In the genomic region with DNA sequence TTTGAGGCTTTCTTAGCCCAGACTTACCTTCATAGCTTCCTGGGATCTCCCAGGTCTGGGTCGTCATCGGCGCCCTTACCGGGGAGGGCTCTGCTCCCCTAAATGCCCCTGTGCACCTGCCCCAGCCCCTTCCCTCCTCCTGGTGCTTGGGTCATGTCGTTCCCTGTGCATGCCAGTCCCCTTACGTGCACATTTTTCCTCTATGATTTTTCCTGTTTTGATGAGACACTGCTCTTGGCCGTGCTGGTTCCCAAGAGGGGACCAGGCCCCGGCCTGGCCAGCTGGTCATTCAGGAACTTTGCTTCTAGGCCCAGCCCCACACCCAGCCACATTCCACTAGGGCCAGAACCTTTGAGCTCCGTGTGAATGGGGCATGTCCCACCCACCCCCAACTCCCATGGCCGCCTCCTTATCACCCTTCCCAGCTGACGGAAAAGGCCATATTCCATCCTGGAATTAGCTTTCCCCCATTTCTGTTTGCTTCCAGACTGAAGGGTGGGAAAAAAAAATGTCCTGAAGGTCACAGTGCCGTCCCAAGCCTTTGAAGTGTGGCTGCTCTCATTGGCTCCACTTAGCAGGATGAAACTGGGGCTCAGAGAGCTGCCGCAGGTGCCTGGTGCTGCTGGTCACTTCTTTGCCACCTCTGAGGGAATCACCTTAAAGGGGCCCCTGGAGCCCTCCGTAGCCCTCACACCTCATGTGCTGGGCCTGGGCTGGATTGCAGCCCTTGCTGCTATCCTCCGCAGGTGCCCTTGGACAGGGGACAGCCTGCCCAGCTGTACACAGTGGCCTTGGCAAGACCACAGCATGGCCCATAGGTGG, we compare ENCODE assay signal across 1 cellular context.
TF ChIP-seq lines count a peak whose summit lies in the region.

No MANE protein-coding gene starts in this region.

TF ChIP-seq in HepG2, 621 proteins besides CTCF, POLR2A, EP300 and RAD21 (continued from another document and continues in another):
- no peak for TF ChIP-seq SMAD9 (CRISPR knock-in tag; IDR thresholded peaks at IDR 0.05)
- TF ChIP-seq BRCA1 (CRISPR knock-in tag; IDR thresholded peaks at IDR 0.05): no peak
- no peak for TF ChIP-seq MYNN (CRISPR knock-in tag; IDR thresholded peaks at IDR 0.05; ENCODE audit: low read depth)
- no peak for TF ChIP-seq KLF11 (CRISPR knock-in tag; IDR thresholded peaks at IDR 0.05)
- no peak for TF ChIP-seq ZNF282 (IDR thresholded peaks at IDR 0.05; ENCODE audit: partially characterized antibody)
- no peak for TF ChIP-seq ZNF784 (CRISPR knock-in tag; IDR thresholded peaks at IDR 0.05; ENCODE audit: borderline replicate concordance)
- TF ChIP-seq, protein P1, sequence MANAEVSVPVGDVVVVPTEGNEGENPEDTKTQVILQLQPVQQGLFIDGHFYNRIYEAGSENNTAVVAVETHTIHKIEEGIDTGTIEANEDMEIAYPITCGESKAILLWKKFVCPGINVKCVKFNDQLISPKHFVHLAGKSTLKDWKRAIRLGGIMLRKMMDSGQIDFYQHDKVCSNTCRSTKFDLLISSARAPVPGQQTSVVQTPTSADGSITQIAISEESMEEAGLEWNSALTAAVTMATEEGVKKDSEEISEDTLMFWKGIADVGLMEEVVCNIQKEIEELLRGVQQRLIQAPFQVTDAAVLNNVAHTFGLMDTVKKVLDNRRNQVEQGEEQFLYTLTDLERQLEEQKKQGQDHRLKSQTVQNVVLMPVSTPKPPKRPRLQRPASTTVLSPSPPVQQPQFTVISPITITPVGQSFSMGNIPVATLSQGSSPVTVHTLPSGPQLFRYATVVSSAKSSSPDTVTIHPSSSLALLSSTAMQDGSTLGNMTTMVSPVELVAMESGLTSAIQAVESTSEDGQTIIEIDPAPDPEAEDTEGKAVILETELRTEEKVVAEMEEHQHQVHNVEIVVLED (CRISPR knock-in tag; IDR thresholded peaks at IDR 0.05; ENCODE audit: borderline replicate concordance): peak; percentile 46; the same call in 1 of the 2 replicates
- TF ChIP-seq ZNF768 (CRISPR knock-in tag; IDR thresholded peaks at IDR 0.05): peak; percentile 89
- TF ChIP-seq ARID3A (IDR thresholded peaks at IDR 0.05; ENCODE audit: low read depth, low read length): no peak; the same call in 1 of the 2 replicates
- TF ChIP-seq ZSCAN9 (CRISPR knock-in tag; IDR thresholded peaks at IDR 0.05; ENCODE audit: borderline replicate concordance): peak; percentile 45; the same call in 1 of the 2 replicates
- TF ChIP-seq CHD2 (IDR thresholded peaks at IDR 0.05; ENCODE audit: low read depth, low read length): 0 out of 2 replicates have a peak, but pooled peaks have one; percentile 22
- TF ChIP-seq ZNF260 (CRISPR knock-in tag; IDR thresholded peaks at IDR 0.05; ENCODE audit: borderline replicate concordance, low read depth): no peak
- TF ChIP-seq ZNF710 (CRISPR knock-in tag; IDR thresholded peaks at IDR 0.05; ENCODE audit: borderline replicate concordance): peak; percentile 88
- TF ChIP-seq ATF7-NPFF (CRISPR knock-in tag; IDR thresholded peaks at IDR 0.05; ENCODE audit: low read depth): peak; percentile 54
- TF ChIP-seq ZNF292 (CRISPR knock-in tag; IDR thresholded peaks at IDR 0.05; ENCODE audit: borderline replicate concordance, low read depth): peak; percentile 96; the same call in 1 of the 2 replicates
- peak; percentile 89 for TF ChIP-seq ZMYM3 (CRISPR knock-in tag; IDR thresholded peaks at IDR 0.05)
- TF ChIP-seq, protein P2, sequence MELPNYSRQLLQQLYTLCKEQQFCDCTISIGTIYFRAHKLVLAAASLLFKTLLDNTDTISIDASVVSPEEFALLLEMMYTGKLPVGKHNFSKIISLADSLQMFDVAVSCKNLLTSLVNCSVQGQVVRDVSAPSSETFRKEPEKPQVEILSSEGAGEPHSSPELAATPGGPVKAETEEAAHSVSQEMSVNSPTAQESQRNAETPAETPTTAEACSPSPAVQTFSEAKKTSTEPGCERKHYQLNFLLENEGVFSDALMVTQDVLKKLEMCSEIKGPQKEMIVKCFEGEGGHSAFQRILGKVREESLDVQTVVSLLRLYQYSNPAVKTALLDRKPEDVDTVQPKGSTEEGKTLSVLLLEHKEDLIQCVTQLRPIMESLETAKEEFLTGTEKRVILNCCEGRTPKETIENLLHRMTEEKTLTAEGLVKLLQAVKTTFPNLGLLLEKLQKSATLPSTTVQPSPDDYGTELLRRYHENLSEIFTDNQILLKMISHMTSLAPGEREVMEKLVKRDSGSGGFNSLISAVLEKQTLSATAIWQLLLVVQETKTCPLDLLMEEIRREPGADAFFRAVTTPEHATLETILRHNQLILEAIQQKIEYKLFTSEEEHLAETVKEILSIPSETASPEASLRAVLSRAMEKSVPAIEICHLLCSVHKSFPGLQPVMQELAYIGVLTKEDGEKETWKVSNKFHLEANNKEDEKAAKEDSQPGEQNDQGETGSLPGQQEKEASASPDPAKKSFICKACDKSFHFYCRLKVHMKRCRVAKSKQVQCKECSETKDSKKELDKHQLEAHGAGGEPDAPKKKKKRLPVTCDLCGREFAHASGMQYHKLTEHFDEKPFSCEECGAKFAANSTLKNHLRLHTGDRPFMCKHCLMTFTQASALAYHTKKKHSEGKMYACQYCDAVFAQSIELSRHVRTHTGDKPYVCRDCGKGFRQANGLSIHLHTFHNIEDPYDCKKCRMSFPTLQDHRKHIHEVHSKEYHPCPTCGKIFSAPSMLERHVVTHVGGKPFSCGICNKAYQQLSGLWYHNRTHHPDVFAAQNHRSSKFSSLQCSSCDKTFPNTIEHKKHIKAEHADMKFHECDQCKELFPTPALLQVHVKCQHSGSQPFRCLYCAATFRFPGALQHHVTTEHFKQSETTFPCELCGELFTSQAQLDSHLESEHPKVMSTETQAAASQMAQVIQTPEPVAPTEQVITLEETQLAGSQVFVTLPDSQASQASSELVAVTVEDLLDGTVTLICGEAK (IDR thresholded peaks at IDR 0.05): no peak
- TF ChIP-seq, protein P2 (CRISPR knock-in tag; IDR thresholded peaks at IDR 0.05): no peak; the same call in 1 of the 2 replicates
- peak; percentile 72 for TF ChIP-seq HMG20B (CRISPR knock-in tag; conservative IDR thresholded peaks at IDR 0.05)
- peak; percentile 29 for TF ChIP-seq HNRNPLL (IDR thresholded peaks at IDR 0.05; ENCODE audit: low read depth, low read length, poor library complexity, severe bottlenecking)
- TF ChIP-seq ZNF251 (CRISPR knock-in tag; IDR thresholded peaks at IDR 0.05): no peak
- TF ChIP-seq ZBTB8A (CRISPR knock-in tag; IDR thresholded peaks at IDR 0.05; ENCODE audit: borderline replicate concordance, low read depth): peak; percentile 65; the same call in 1 of the 2 replicates
- no peak; the same call in none of the 2 replicates for TF ChIP-seq RCOR2 (CRISPR knock-in tag; IDR thresholded peaks at IDR 0.05)
- TF ChIP-seq HNRNPK (IDR thresholded peaks at IDR 0.05; ENCODE audit: low read depth, low read length, poor library complexity, severe bottlenecking): no peak
- TF ChIP-seq MED13 (CRISPR knock-in tag; IDR thresholded peaks at IDR 0.05): 0 out of 2 replicates have a peak, but pooled peaks have one; percentile 56
- no peak for TF ChIP-seq TCF12 (IDR thresholded peaks at IDR 0.05)
- 0 out of 2 replicates have a peak, but pooled peaks have one; percentile 86 for TF ChIP-seq TCF12 (CRISPR knock-in tag; IDR thresholded peaks at IDR 0.05)
- TF ChIP-seq EZH2 (conservative IDR thresholded peaks at IDR 0.05; ENCODE audit: low read depth, low read length): no peak
- TF ChIP-seq KLF12 (CRISPR knock-in tag; IDR thresholded peaks at IDR 0.05; ENCODE audit: borderline replicate concordance): peak; percentile 55; the same call in 1 of the 2 replicates
- TF ChIP-seq SAP130 (CRISPR knock-in tag; IDR thresholded peaks at IDR 0.05; ENCODE audit: low read depth): peak; percentile 67
- no peak for TF ChIP-seq ZNF484 (CRISPR knock-in tag; IDR thresholded peaks at IDR 0.05; ENCODE audit: borderline replicate concordance, low read depth)
- no peak; the same call in 1 of the 2 replicates for TF ChIP-seq ELF3 (CRISPR knock-in tag; IDR thresholded peaks at IDR 0.05)
- peak; percentile 48; the same call in 1 of the 2 replicates for TF ChIP-seq SP4 (CRISPR knock-in tag; IDR thresholded peaks at IDR 0.05)
- no peak for TF ChIP-seq MBD4 (IDR thresholded peaks at IDR 0.05; ENCODE audit: borderline replicate concordance, low read length)
- no peak for TF ChIP-seq SIX1 (CRISPR knock-in tag; IDR thresholded peaks at IDR 0.05; ENCODE audit: borderline replicate concordance)
- TF ChIP-seq TERF1 (CRISPR knock-in tag; IDR thresholded peaks at IDR 0.05): no peak
- no peak for TF ChIP-seq TBP (CRISPR knock-in tag; IDR thresholded peaks at IDR 0.05)
- no peak for TF ChIP-seq ZNF577 (CRISPR knock-in tag; IDR thresholded peaks at IDR 0.05; ENCODE audit: borderline replicate concordance, low read depth)
- no peak; the same call in 1 of the 2 replicates for TF ChIP-seq REPIN1 (CRISPR knock-in tag; IDR thresholded peaks at IDR 0.05; ENCODE audit: borderline replicate concordance, low read depth)
- peak; percentile 16; the same call in 1 of the 2 replicates for TF ChIP-seq HOXA5 (CRISPR knock-in tag; IDR thresholded peaks at IDR 0.05)
- peak; percentile 97 for TF ChIP-seq PPARG (CRISPR knock-in tag; conservative IDR thresholded peaks at IDR 0.05)
- TF ChIP-seq ZNF549 (CRISPR knock-in tag; IDR thresholded peaks at IDR 0.05): no peak
- TF ChIP-seq ZNF335 (CRISPR knock-in tag; IDR thresholded peaks at IDR 0.05): 0 out of 2 replicates have a peak, but pooled peaks have one; percentile 23
